ENCODE assay signal across 17 cellular contexts in the genomic region with DNA sequence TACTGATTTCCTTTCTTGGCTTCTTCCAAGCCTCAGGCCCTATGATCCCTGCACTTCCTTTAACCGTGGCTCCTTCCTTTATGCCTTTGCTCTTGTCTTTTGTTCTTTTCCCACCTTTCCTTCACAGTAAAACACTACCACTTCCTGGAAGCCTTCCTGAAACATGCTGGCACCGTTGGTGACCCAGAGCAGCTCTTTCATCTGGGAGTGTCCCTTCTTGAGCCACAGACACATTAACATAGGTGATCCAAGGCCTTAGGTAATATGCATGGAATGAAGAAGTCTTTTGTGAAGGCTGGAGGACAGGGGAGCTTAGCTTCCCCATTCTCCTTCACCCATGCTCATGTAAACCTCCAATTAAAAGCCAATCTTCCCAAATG. TPM values are rescaled to one million over a fixed set of nuclear protein-coding genes. Genes with fewer than 3 reads are reported as not detected.
DNase-seq lines count a peak whose midpoint lies in the region; ATAC-seq, FAIRE-seq and TF ChIP-seq lines count a peak whose summit lies in the region.
"Had no signal": no experiment of that assay in that cellular context is flagged by ENCODE, and none has a peak within 500 bp of the region (broad histone marks: within the 10 kb centered on the region; RNA-seq: fewer than 3 reads in every experiment).

No MANE protein-coding gene starts in this region.

- TF ChIP-seq POLR2A in body of pancreas (IDR thresholded peaks at IDR 0.05): no peak

- H3K4me1 Mint-ChIP-seq in HFFc6 (ENCODE audit: low read depth): peaks cover 83% of the 10 kb centered on the region

- H3K9me3 Mint-ChIP-seq in HFFc6: no peaks in the 10 kb centered on the region
- H3K9me3 Mint-ChIP-seq: activated T-cell treated with anti-CD3 and anti-CD28 coated beads, Interleukin-2, amount 50 U/mL, for 4 hours; T-helper 1 cell treated with Interleukin-12 subunit alpha and Interleukin-12 subunit beta and Interleukin-4 antibody, amounts not matched to agents 30 μg/mL and 1 μg/mL, for 36 hours had no signal

- H3K4me1 ChIP-seq in body of pancreas: peaks cover 42% of the 10 kb centered on the region
- H3K4me1 ChIP-seq in lung (ENCODE audit: control insufficient read depth in 2 of 2, insufficient read depth in 2 of 2, low read length in 2 of 2): peaks cover 14 to 29% of the 10 kb centered on the region in 2 donors
- H3K4me1 ChIP-seq in small intestine (ENCODE audit: control insufficient read depth in 2 of 2, insufficient read depth in 1 of 2, low read depth in 1 of 2, low read length in 1 of 2): no peaks in the 10 kb centered on the region
- H3K4me1 ChIP-seq: BE2C had no signal

- 51 to 57% methylated on average over 2 of the region's 2 CpGs for WGBS in body of pancreas, 2 donors
- WGBS in lung, 2 donors: 32 to 47% methylated on average over 2 of the region's 2 CpGs
- 11 to 39% (median 21%) methylated on average over 2 of the region's 2 CpGs for WGBS in small intestine, 3 donors

- H3K27ac Mint-ChIP-seq in HFFc6: peak overlapping the region; percentile 83
- H3K27ac Mint-ChIP-seq: T-helper 1 cell treated with Interleukin-12 subunit alpha and Interleukin-12 subunit beta and Interleukin-4 antibody, amounts not matched to agents 30 μg/mL and 1 μg/mL, for 36 hours had no signal

- ATAC-seq in body of pancreas: peak; percentile 33
- no peak for ATAC-seq in lung (ENCODE audit: insufficient read depth, low FRiP score)
- ATAC-seq in HG02973 (IDR thresholded peaks at IDR 0.05; ENCODE audit: unreplicated experiment): no peak
- ATAC-seq: activated T-cell treated with anti-CD3 and anti-CD28 coated beads, Interleukin-2, amount 50 U/mL, for 4 hours had no signal

- no peak for FAIRE-seq in small intestine (lab: Jason Lieb, UNC)
- FAIRE-seq: GM12891 had no signal

- DNase-seq in HFFc6 (no peak), body of pancreas (peak in 1 of 4 donors; percentile 5), lung (ENCODE audit: low spot score) (no peak), small intestine (peak; percentile 65), H4 (ENCODE audit: low spot score) (no peak), RPMI8226 (no peak)
- no peak for DNase-seq in activated naive CD4-positive, alpha-beta T cell treated with anti-CD3 and anti-CD28 coated beads, Interleukin-2, amount 50 U/mL, for 16 hours
- DNase-seq: activated T-cell treated with anti-CD3 and anti-CD28 coated beads, Interleukin-2, amount 50 U/mL, for 4 hours; anterior cingulate cortex; BE2C; NCI-H2171; occipital lobe; stimulated activated CD8-positive, alpha-beta memory T cell treated with anti-CD3 and anti-CD28 coated beads, Interleukin-4, amount 100 ng/mL, for 48 hours had no signal

- no peaks in the 10 kb centered on the region for H3K36me3 ChIP-seq in body of pancreas (replicated peaks in 1 of 2; ENCODE audit: insufficient read depth in 1 of 2, low read depth in 2 of 2)
- no peaks in the 10 kb centered on the region for H3K36me3 ChIP-seq in lung (ENCODE audit: control insufficient read depth in 2 of 2, insufficient read depth in 2 of 2, low read length in 2 of 2)
- H3K36me3 ChIP-seq in small intestine (ENCODE audit: control insufficient read depth in 2 of 2, insufficient read depth in 2 of 2, low read length in 2 of 2): no peaks in the 10 kb centered on the region
- H3K36me3 ChIP-seq: BE2C had no signal

- no peak overlapping the region for H3K4me3 ChIP-seq in body of pancreas
- no peak overlapping the region for H3K4me3 ChIP-seq in lung
- no peak overlapping the region for H3K4me3 ChIP-seq in small intestine (ENCODE audit: low read depth in 1 of 2, low read length in 2 of 2)

- no peak overlapping the region for H3K4me3 Mint-ChIP-seq in HFFc6
- H3K4me3 Mint-ChIP-seq: activated T-cell treated with anti-CD3 and anti-CD28 coated beads, Interleukin-2, amount 50 U/mL, for 4 hours; T-helper 1 cell treated with Interleukin-12 subunit alpha and Interleukin-12 subunit beta and Interleukin-4 antibody, amounts not matched to agents 30 μg/mL and 1 μg/mL, for 36 hours had no signal

- H3K27ac ChIP-seq in body of pancreas (peak overlapping the region; percentile 28 to 72 (median 48)), lung (ENCODE audit: low read depth in 1 of 2, low read length in 1 of 2) (peak overlapping the region; percentile 14 to 69), small intestine (ENCODE audit: low read depth in 1 of 2, low read length in 1 of 2) (no peak overlapping the region)
- H3K27ac ChIP-seq: HL-60 had no signal

- H3K27me3 ChIP-seq in body of pancreas: no peaks in the 10 kb centered on the region
- H3K27me3 ChIP-seq in lung (ENCODE audit: control insufficient read depth, insufficient read depth): no peaks in the 10 kb centered on the region
- no peaks in the 10 kb centered on the region for H3K27me3 ChIP-seq in small intestine (ENCODE audit: control insufficient read depth in 2 of 2, insufficient read depth in 2 of 2, low read length in 2 of 2)
- H3K27me3 ChIP-seq: BE2C had no signal

- H3K9me3 ChIP-seq in body of pancreas: no peaks in the 10 kb centered on the region
- no peaks in the 10 kb centered on the region for H3K9me3 ChIP-seq in lung (ENCODE audit: control insufficient read depth in 2 of 2, insufficient read depth in 1 of 2, low read length in 1 of 2)
- H3K9me3 ChIP-seq in small intestine (ENCODE audit: control insufficient read depth, low read depth): no peaks in the 10 kb centered on the region
- H3K9me3 ChIP-seq: BE2C had no signal

- no peak for TF ChIP-seq CTCF in HFFc6 (IDR thresholded peaks at IDR 0.05)
- no peak for TF ChIP-seq CTCF in body of pancreas (IDR thresholded peaks at IDR 0.05)
- no peak for TF ChIP-seq CTCF in lung (IDR thresholded peaks at IDR 0.05; ENCODE audit: control extremely low read depth, extremely low read depth)

- no peaks in the 10 kb centered on the region; the same call in 1 of the 2 replicates for H3K36me3 Mint-ChIP-seq in HFFc6 (ENCODE audit: low read depth)

- intact Hi-C loops in body of pancreas (cut with DNase I): no loop called here

- H3K27me3 Mint-ChIP-seq in HFFc6 (ENCODE audit: insufficient read depth): no peaks in the 10 kb centered on the region; the same call in 1 of the 2 replicates

RNA-seq across cellular contexts. Expression of a gene that starts 39.4 kb away (rescaled TPM):
- total RNA-seq in HFFc6 (2021; fragmentation: NEBNext Ultra II Directional; extraction: Animal tissue kit (Norgen Biotek cat#: 25700)): 100 to 1,000 TPM; 244 to 311 (median 274) TPM
- total RNA-seq in body of pancreas (10 to 100 TPM; 65.1 to 71.5 TPM), lung (100 to 1,000 TPM; 122 to 129 TPM)
- polyA plus RNA-seq in lung (10 to 100 TPM; 27.4 to 30.1 TPM), small intestine (10 to 100 TPM in 1 of 3 donors, 1 to 10 TPM in 2; 6.7 to 11.5 (median 9.2) TPM)
- 21.5 and 23.0 TPM in 2 replicates for total RNA-seq in H4 (2014; rRNA removed; shearing (Covaris generic))

Comparison
In these comparisons a context has a peak if more than half of its experiments do, and no peak if none do; other contexts are left out.
1. H3K27ac ChIP-seq: peak in body of pancreas (4 of 4) and lung (2 of 2); none in small intestine (0 of 2).